ENCODE assay signal across 8 cellular contexts in the genomic region with DNA sequence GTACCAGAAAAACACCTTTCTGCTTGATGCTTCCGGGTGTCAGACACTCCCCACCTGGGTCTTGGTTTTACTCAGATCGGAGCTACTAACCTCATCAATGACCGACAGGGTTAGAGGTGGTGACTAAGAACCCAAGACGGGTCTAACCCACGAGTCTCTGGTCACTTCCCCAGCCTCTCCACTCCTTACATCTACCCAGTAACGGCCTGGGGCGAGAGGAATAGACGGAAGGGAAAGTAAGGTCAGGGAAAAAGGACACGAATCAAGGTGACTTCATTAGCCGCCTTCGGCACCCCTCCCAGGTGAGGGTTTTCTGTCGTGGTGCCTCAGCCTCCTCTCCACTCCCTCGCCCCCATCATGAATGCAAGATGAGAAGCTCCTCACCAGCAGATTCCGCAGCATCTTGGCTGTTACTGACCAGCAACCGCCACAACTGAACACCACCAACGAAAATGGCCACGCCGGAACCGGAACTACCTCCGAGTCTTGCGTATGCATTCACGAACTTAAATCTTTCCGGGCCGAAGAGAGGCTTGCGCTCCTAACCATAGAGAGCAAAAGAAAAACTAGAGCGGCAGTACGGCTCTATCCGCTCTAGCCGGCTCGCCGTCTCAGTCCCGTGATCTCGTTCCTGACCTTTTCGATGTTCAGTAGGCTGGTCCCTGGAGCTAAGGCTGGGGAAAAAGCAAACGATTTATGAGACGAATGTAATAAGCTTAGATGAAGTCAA. TPM values are rescaled to one million over a fixed set of nuclear protein-coding genes. Genes with fewer than 3 reads are reported as not detected.
DNase-seq lines count a peak whose midpoint lies in the region; ATAC-seq and TF ChIP-seq lines count a peak whose summit lies in the region.

A gene with protein sequence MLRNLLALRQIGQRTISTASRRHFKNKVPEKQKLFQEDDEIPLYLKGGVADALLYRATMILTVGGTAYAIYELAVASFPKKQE (minus strand): TSS at position 469 of the 730 bp plus-strand sequence. CDS start 67 bp downstream, at position 402.

- H3K4me2 ChIP-seq in neural progenitor cell, result peak within 1 kb of the TSS; percentile 82

- peak within 1 kb of the TSS; percentile 80 for H3K4me3 ChIP-seq in neural progenitor cell

- peaks cover 19% of the 10 kb centered on the region for H3K4me1 Mint-ChIP-seq in neural progenitor cell

- H3K27ac ChIP-seq in foreskin keratinocyte (peak within 1 kb of the TSS; percentile 90), neural progenitor cell (peak within 1 kb of the TSS; percentile 77)

- H3K4me3 Mint-ChIP-seq in neural progenitor cell, result peak within 1 kb of the TSS; percentile 99

- peak within 1 kb of the TSS; percentile 82 for H2AFZ ChIP-seq in neural progenitor cell (replicated peaks)

- in situ Hi-C loops in SK-MEL-5 (cut with HindIII; ENCODE audit: low pct_unique_long_range_greater_than_20kb, low sequenced_read_pairs), result no loop called here

- ATAC-seq in foreskin keratinocyte, result peak; percentile 92

- H3K9ac ChIP-seq in neural progenitor cell, result peak within 1 kb of the TSS; percentile 78

- H3K36me3 ChIP-seq in neural progenitor cell, result peaks cover 13% of the 10 kb centered on the region

- peak within 1 kb of the TSS; percentile 99 for H3K27ac Mint-ChIP-seq in neural progenitor cell

- H3K27me3 ChIP-seq in foreskin keratinocyte, result no peaks in the 10 kb centered on the region
- peaks cover 22% of the 10 kb centered on the region for H3K27me3 ChIP-seq in neural progenitor cell

- peaks cover 7% of the 10 kb centered on the region for H4K20me1 ChIP-seq in neural progenitor cell (ENCODE audit: low read depth)

- TF ChIP-seq CTCF in foreskin keratinocyte (conservative IDR thresholded peaks at IDR 0.05) (peak; percentile 3), neural progenitor cell (IDR thresholded peaks at IDR 0.05) (no peak)

- POLR2A ChIA-PET in HEK293T (lab: Yijun Ruan, JAX), result interaction anchor here (0.6 to 1.9 kb wide), 23 partner anchors 9 to 457 kb away, joined by 3 to 11 read pairs (median 3); a partner anchor contains a TSS

- H3K79me2 ChIP-seq in neural progenitor cell (ENCODE audit: low read depth), result peaks cover 40% of the 10 kb centered on the region

- H3F3A ChIP-seq in neural progenitor cell (ENCODE audit: low read depth), result peaks cover 28% of the 10 kb centered on the region

- H3K4me1 ChIP-seq in foreskin keratinocyte (no peaks in the 10 kb centered on the region), neural progenitor cell (peaks cover 4% of the 10 kb centered on the region)

- CTCF ChIA-PET in HEK293T (lab: Yijun Ruan, JAX), result interaction anchor here (1.5 kb wide), 1 partner anchor 32 kb away, joined by 4 read pairs; no protein-coding TSS in a partner anchor

- H3K9me3 Mint-ChIP-seq in neural progenitor cell, result no peaks in the 10 kb centered on the region

- DNase-seq in GF-D8 (lab: John Stamatoyannopoulos, UW) (peak; percentile 95), HEK293T (ENCODE audit: extremely low spot score) (peak; percentile 86), MV-4-11 (lab: John Stamatoyannopoulos, UW) (peak; percentile 98), SK-MEL-5 (ENCODE audit: low read depth, low spot score) (peak; percentile 97), foreskin keratinocyte (peak; percentile 93 to 96), neural progenitor cell (ENCODE audit: low spot score) (peak; percentile 96), stromal cell of bone marrow (ENCODE audit: low read depth) (peak; percentile 97)
- peak; percentile 87 for DNase-seq in activated naive CD4-positive, alpha-beta T cell treated with Interleukin-2 at 50 U/mL for 16 hours

- H3K27me3 Mint-ChIP-seq in neural progenitor cell (ENCODE audit: insufficient read depth, low read depth), result peaks cover 4% of the 10 kb centered on the region

- H3K36me3 Mint-ChIP-seq in neural progenitor cell, result peaks cover 14% of the 10 kb centered on the region

- H3K9me3 ChIP-seq in neural progenitor cell (ENCODE audit: low read depth), result no peaks in the 10 kb centered on the region

TF ChIP-seq in HEK293T, 16 proteins besides CTCF, POLR2A, EP300 and RAD21:
- no peak for TF ChIP-seq HDGF (IDR thresholded peaks at IDR 0.05; ENCODE audit: borderline replicate concordance)
- peak; percentile 67 for TF ChIP-seq ELF4 (IDR thresholded peaks at IDR 0.05)
- TF ChIP-seq, protein P1, sequence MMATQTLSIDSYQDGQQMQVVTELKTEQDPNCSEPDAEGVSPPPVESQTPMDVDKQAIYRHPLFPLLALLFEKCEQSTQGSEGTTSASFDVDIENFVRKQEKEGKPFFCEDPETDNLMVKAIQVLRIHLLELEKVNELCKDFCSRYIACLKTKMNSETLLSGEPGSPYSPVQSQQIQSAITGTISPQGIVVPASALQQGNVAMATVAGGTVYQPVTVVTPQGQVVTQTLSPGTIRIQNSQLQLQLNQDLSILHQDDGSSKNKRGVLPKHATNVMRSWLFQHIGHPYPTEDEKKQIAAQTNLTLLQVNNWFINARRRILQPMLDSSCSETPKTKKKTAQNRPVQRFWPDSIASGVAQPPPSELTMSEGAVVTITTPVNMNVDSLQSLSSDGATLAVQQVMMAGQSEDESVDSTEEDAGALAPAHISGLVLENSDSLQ (IDR thresholded peaks at IDR 0.05), result no peak
- no peak for TF ChIP-seq SUZ12 (IDR thresholded peaks at IDR 0.05)
- no peak for TF ChIP-seq FOXA1 (IDR thresholded peaks at IDR 0.05)
- no peak for TF ChIP-seq BHLHE40 (IDR thresholded peaks at IDR 0.05; ENCODE audit: borderline replicate concordance)
- TF ChIP-seq L3MBTL2 (conservative IDR thresholded peaks at IDR 0.05), result peak; percentile 70; the same call in 1 of the 2 replicates
- no peak for TF ChIP-seq SP1 (IDR thresholded peaks at IDR 0.05)
- no peak for TF ChIP-seq LEF1 (IDR thresholded peaks at IDR 0.05; ENCODE audit: borderline replicate concordance)
- no peak for TF ChIP-seq FOXK2 (IDR thresholded peaks at IDR 0.05)
- peak; percentile 35; the same call in 1 of the 2 replicates for TF ChIP-seq CTBP1 (IDR thresholded peaks at IDR 0.05; ENCODE audit: borderline replicate concordance)

RNA-seq across cellular contexts. Expression of the gene that starts here (rescaled TPM):
- 271 and 303 TPM in 2 replicates for total RNA-seq in SK-MEL-5 (2014; rRNA removed; shearing (Covaris generic))
- polyA plus RNA-seq in SK-MEL-5 (2015; cell fraction: cytosol; rRNA removed), result 167 and 292 TPM in 2 replicates
- 62.0 and 144 TPM in 2 replicates for polyA plus RNA-seq in SK-MEL-5 (2015; cell fraction: nucleus; rRNA removed)
- total RNA-seq in foreskin keratinocyte (475 and 490 TPM in 2 replicates), neural progenitor cell (ENCODE audit: low replicate concordance) (146 and 330 TPM in 2 replicates)
- polyA plus RNA-seq in foreskin keratinocyte, result 478 and 491 TPM in 2 replicates

Comparison
In these comparisons a context has a peak if more than half of its experiments do, and no peak if none do; other contexts are left out.
1. Peak in every context shown above with its lines: DNase-seq, ATAC-seq, H3K4me3 ChIP-seq and H3K27ac ChIP-seq.